ENCODE assay signal across 24 cellular contexts in the genomic region with DNA sequence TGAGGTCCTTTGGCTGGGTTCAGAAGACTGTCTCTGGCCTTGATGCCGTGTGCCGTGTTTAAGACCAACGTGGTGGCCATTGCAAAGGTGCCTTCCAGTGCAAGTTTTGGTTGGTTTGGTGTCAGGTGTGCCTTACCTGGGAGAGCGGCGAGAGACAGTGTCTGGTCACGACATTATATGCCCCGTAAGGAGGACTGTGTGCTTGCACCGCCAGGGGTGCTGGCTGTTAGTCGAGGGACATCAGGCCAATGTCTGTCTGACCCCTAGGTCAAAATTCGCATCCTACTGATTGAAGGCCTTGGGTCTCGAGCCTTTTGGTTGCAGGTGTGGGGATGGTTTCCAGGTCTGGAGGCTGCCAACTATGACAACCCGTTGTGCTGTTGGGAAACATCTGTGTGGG.
"Had no signal": no experiment of that assay in that cellular context is flagged by ENCODE, and none has a peak within 500 bp of the region (broad histone marks: within the 10 kb centered on the region; RNA-seq: fewer than 3 reads in every experiment).

No MANE protein-coding gene starts in this region.

- H3K79me2 ChIP-seq: hepatocyte had no signal

- H3K27ac Mint-ChIP-seq: activated CD4-positive, alpha-beta memory T cell treated with anti-CD3 and anti-CD28 coated beads for 36 hours; activated naive CD8-positive, alpha-beta T cell; mesothelial cell of epicardium; nephron progenitor cell; type B pancreatic cell had no signal

- H3K4me2 ChIP-seq: hepatocyte had no signal

- FAIRE-seq: endothelial cell of umbilical vein, islet of Langerhans had no signal

- H2AFZ ChIP-seq: hepatocyte had no signal

- H3K27me3 ChIP-seq: body of pancreas, colonic mucosa, hepatocyte, suprapubic skin had no signal

- H3K36me3 ChIP-seq: colonic mucosa had no signal

- H3K4me3 Mint-ChIP-seq: activated CD4-positive, alpha-beta memory T cell treated with anti-CD3 and anti-CD28 coated beads for 36 hours; activated naive CD8-positive, alpha-beta T cell; mesothelial cell of epicardium; nephron progenitor cell; type B pancreatic cell had no signal

- H3K27ac ChIP-seq: body of pancreas, colonic mucosa, hepatocyte, suprapubic skin, WERI-Rb-1 had no signal

- H3K4me1 ChIP-seq: body of pancreas, colonic mucosa, suprapubic skin had no signal

- H3K27me3 Mint-ChIP-seq: activated CD4-positive, alpha-beta memory T cell treated with anti-CD3 and anti-CD28 coated beads for 36 hours; activated naive CD8-positive, alpha-beta T cell; type B pancreatic cell had no signal

- DNase-seq: activated CD4-positive, alpha-beta memory T cell treated with anti-CD3 and anti-CD28 coated beads for 36 hours; activated CD4-positive, alpha-beta T cell treated with anti-CD3 and anti-CD28 coated beads for 4 hours; amygdala; caudate nucleus; colonic mucosa; effector CD4-positive, alpha-beta T cell; left colon; nephron progenitor cell; occipital lobe; retina; stimulated activated CD4-positive, alpha-beta T cell treated with anti-CD3 and anti-CD28 coated beads, Interleukin-2, amount 100 ng/mL, for 24 hours; stimulated activated naive CD8-positive, alpha-beta T cell treated with anti-CD3 and anti-CD28 coated beads, Interleukin-15, Interleukin-2, amounts not matched to agents 100 U/mL and 50 U/mL, for 24 hours; SW 1271; T-helper 2 cell; WERI-Rb-1 had no signal

- H3K4me1 Mint-ChIP-seq: mesothelial cell of epicardium, nephron progenitor cell had no signal

- H3K4me3 ChIP-seq: body of pancreas, colonic mucosa, hepatocyte, lung, suprapubic skin had no signal
